19 cellular contexts compared by ENCODE assay signal in the genomic region with DNA sequence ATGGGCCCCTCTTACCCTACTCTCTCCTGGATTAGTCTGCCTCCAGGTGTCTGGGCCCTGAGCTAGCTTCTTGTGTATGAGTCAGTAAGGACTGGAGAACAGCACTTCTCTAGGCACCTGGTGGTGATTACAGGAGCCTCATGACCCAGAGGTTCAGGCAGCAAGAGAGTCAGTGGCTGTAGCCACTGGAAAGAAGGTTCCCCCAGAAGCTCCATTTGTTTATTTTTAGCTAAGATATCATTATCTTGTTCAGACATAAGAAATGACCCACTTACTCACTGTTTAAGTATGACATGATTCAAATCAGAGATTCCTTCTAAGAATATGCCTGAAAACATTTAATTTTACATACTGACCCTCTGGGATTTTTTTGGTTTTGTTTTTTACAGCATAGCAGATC. TPM values are rescaled to one million over a fixed set of nuclear protein-coding genes. Genes with fewer than 3 reads are reported as not detected.
"Had no signal": no experiment of that assay in that cellular context is flagged by ENCODE, and none has a peak within 500 bp of the region (broad histone marks: within the 10 kb centered on the region; RNA-seq: fewer than 3 reads in every experiment).

No MANE protein-coding gene starts in this region.

- ATAC-seq: activated naive CD8-positive, alpha-beta T cell treated with anti-CD3 and anti-CD28 coated beads, Interleukin-2, amount 50 U/mL, for 24 hours; activated T-helper 17 cell treated with anti-CD3 and anti-CD28 coated beads, Interleukin-2, amount 50 U/mL, for 72 hours; left ventricle myocardium superior; natural killer cell had no signal

- DNase-seq: activated naive CD4-positive, alpha-beta T cell treated with Interleukin-2 at 50 U/mL for 16 hours; activated naive CD8-positive, alpha-beta T cell treated with anti-CD3 and anti-CD28 coated beads, Interleukin-2, amount 50 U/mL, for 24 hours; activated T-cell treated with anti-CD3 and anti-CD28 coated beads for 4 hours; dorsolateral prefrontal cortex; endodermal cell; hypothalamus; left ventricle myocardium superior; mesendoderm; natural killer cell; retina; stimulated activated CD4-positive, alpha-beta T cell treated with anti-CD3 and anti-CD28 coated beads, Interleukin-15, amount 100 ng/mL, for 24 hours; stimulated activated CD4-positive, alpha-beta T cell treated with anti-CD3 and anti-CD28 coated beads, Interleukin-4, amount 100 ng/mL, for 1 hour; stimulated activated naive CD4-positive, alpha-beta T cell had no signal

- H3K4me1 ChIP-seq: ascending aorta, tibial nerve, vagina had no signal

- H3K27me3 ChIP-seq: ascending aorta, cardiac muscle cell, dorsolateral prefrontal cortex, neutrophil, tibial nerve, vagina had no signal

- H3K9me3 ChIP-seq: ascending aorta, neutrophil, tibial nerve, vagina had no signal

- H3K4me3 ChIP-seq: ascending aorta, cardiac muscle cell, dorsolateral prefrontal cortex, tibial nerve, vagina had no signal

- H3K27ac ChIP-seq: ascending aorta, cardiac muscle cell, dorsolateral prefrontal cortex, neutrophil, tibial nerve, vagina had no signal

RNA-seq across cellular contexts. Expression of gene SLC4A11, which starts 23.6 kb away (rescaled TPM):
- polyA plus RNA-seq: cardiac muscle cell had no signal
